1 cellular context compared by ENCODE assay signal in genomic region chr22:39269095-39269827, GRCh38.
TF ChIP-seq lines count a peak whose summit lies in the region.

No MANE protein-coding gene starts in this region.

TF ChIP-seq in GM23338, 12 proteins besides CTCF, POLR2A, EP300 and RAD21 (continued from another document):
- TF ChIP-seq, protein P1, sequence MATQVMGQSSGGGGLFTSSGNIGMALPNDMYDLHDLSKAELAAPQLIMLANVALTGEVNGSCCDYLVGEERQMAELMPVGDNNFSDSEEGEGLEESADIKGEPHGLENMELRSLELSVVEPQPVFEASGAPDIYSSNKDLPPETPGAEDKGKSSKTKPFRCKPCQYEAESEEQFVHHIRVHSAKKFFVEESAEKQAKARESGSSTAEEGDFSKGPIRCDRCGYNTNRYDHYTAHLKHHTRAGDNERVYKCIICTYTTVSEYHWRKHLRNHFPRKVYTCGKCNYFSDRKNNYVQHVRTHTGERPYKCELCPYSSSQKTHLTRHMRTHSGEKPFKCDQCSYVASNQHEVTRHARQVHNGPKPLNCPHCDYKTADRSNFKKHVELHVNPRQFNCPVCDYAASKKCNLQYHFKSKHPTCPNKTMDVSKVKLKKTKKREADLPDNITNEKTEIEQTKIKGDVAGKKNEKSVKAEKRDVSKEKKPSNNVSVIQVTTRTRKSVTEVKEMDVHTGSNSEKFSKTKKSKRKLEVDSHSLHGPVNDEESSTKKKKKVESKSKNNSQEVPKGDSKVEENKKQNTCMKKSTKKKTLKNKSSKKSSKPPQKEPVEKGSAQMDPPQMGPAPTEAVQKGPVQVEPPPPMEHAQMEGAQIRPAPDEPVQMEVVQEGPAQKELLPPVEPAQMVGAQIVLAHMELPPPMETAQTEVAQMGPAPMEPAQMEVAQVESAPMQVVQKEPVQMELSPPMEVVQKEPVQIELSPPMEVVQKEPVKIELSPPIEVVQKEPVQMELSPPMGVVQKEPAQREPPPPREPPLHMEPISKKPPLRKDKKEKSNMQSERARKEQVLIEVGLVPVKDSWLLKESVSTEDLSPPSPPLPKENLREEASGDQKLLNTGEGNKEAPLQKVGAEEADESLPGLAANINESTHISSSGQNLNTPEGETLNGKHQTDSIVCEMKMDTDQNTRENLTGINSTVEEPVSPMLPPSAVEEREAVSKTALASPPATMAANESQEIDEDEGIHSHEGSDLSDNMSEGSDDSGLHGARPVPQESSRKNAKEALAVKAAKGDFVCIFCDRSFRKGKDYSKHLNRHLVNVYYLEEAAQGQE (IDR thresholded peaks at IDR 0.05; ENCODE audit: unreplicated experiment), result no peak
- TF ChIP-seq EZH2phosphoT487 (IDR thresholded peaks at IDR 0.05; ENCODE audit: unreplicated experiment), result no peak
- no peak for TF ChIP-seq ETS1 (IDR thresholded peaks at IDR 0.05)
- no peak for TF ChIP-seq NANOG (IDR thresholded peaks at IDR 0.05; ENCODE audit: borderline replicate concordance)
- no peak for TF ChIP-seq ZNF114 (CRISPR knock-in tag; IDR thresholded peaks at IDR 0.05)
- TF ChIP-seq POLR2AphosphoS5 (IDR thresholded peaks at IDR 0.05; ENCODE audit: low read depth), result no peak
- TF ChIP-seq EZH2 (IDR thresholded peaks at IDR 0.05; ENCODE audit: low read depth, unreplicated experiment), result no peak
- TF ChIP-seq ZNF331 (CRISPR knock-in tag; IDR thresholded peaks at IDR 0.05; ENCODE audit: low read depth), result no peak
- TF ChIP-seq JUNB (IDR thresholded peaks at IDR 0.05; ENCODE audit: unreplicated experiment), result no peak
- no peak for TF ChIP-seq CREB1 (CRISPR knock-in tag; IDR thresholded peaks at IDR 0.05; ENCODE audit: low read depth)
- TF ChIP-seq ZNF462 (CRISPR knock-in tag; IDR thresholded peaks at IDR 0.05), result no peak
